Comparison of ENCODE assay signal across 3 cellular contexts in genomic region chr4:162715401-162715800, GRCh38.
"Had no signal": no experiment of that assay in that cellular context is flagged by ENCODE, and none has a peak within 500 bp of the region (broad histone marks: within the 10 kb centered on the region; RNA-seq: fewer than 3 reads in every experiment).

No MANE protein-coding gene starts in this region.

- ATAC-seq: GM12878 had no signal

- H3K4me3 ChIP-seq: GM12878 had no signal

- DNase-seq: GDM1, GF-D8 had no signal
